17 cellular contexts compared by ENCODE assay signal in genomic region chr10:54368984-54369383, GRCh38.
"Had no signal": no experiment of that assay in that cellular context is flagged by ENCODE, and none has a peak within 500 bp of the region (broad histone marks: within the 10 kb centered on the region; RNA-seq: fewer than 3 reads in every experiment).

No MANE protein-coding gene starts in this region.

- H3K4me1 ChIP-seq: body of pancreas, colonic mucosa, left lung had no signal

- H3K27me3 Mint-ChIP-seq: activated naive CD8-positive, alpha-beta T cell treated with anti-CD3 and anti-CD28 coated beads for 36 hours; naive thymus-derived CD4-positive, alpha-beta T cell; stimulated activated memory B cell treated with anti-CD40 and anti-IgM and Interleukin-4, amounts not matched to agents 10 μg/mL and 1 μg/mL and 100 μg/mL, for 72 hours had no signal

- H3K27ac Mint-ChIP-seq: activated naive CD8-positive, alpha-beta T cell treated with anti-CD3 and anti-CD28 coated beads for 36 hours; activated T-helper 1 cell treated with anti-CD3 and anti-CD28 coated beads, Interleukin-12 subunit alpha, Interleukin-12 subunit beta, Interleukin-2, Interleukin-4 antibody, amounts not matched to agents 30 ng/mL and 10 ng/mL and 1 ng/mL, durations not matched to agents 14 hours and 24 hours and 36 hours; naive thymus-derived CD4-positive, alpha-beta T cell; stimulated activated memory B cell treated with anti-CD40 and anti-IgM and Interleukin-4, amounts not matched to agents 10 μg/mL and 1 μg/mL and 100 μg/mL, for 72 hours had no signal

- DNase-seq: activated CD4-positive, alpha-beta T cell treated with anti-CD3 and anti-CD28 coated beads, Interleukin-2, amount 50 U/mL, for 1 hour; activated CD8-positive, alpha-beta memory T cell treated with anti-CD3 and anti-CD28 coated beads for 24 hours; activated naive CD8-positive, alpha-beta T cell treated with anti-CD3 and anti-CD28 coated beads for 36 hours; amygdala; body of pancreas; central memory CD4-positive, alpha-beta T cell; colonic mucosa; left lung; mammary epithelial cell; mucosa of descending colon; naive thymus-derived CD4-positive, alpha-beta T cell; retina had no signal

- H3K27ac ChIP-seq: body of pancreas, colonic mucosa, left lung, neutrophil had no signal

- H3K27me3 ChIP-seq: body of pancreas, colonic mucosa, left lung, neutrophil had no signal

- H3K4me1 Mint-ChIP-seq: activated naive CD8-positive, alpha-beta T cell treated with anti-CD3 and anti-CD28 coated beads for 36 hours; naive thymus-derived CD4-positive, alpha-beta T cell; stimulated activated memory B cell treated with anti-CD40 and anti-IgM and Interleukin-4, amounts not matched to agents 10 μg/mL and 1 μg/mL and 100 μg/mL, for 72 hours had no signal

- ATAC-seq: activated CD4-positive, CD25-positive, alpha-beta regulatory T cell treated with anti-CD3 and anti-CD28 coated beads, Interleukin-2, amount 50 U/mL, for 24 hours; body of pancreas; esophagus mucosa; left lung; mucosa of descending colon; naive thymus-derived CD4-positive, alpha-beta T cell; stimulated activated memory B cell treated with anti-CD40 and anti-IgM and Interleukin-4, amounts not matched to agents 10 μg/mL and 1 μg/mL and 100 μg/mL, for 72 hours had no signal

- H3K9me3 Mint-ChIP-seq: activated T-helper 1 cell treated with anti-CD3 and anti-CD28 coated beads, Interleukin-12 subunit alpha, Interleukin-12 subunit beta, Interleukin-2, Interleukin-4 antibody, amounts not matched to agents 30 ng/mL and 10 ng/mL and 1 ng/mL, durations not matched to agents 14 hours and 24 hours and 36 hours had no signal

- H3K9me3 ChIP-seq: body of pancreas, colonic mucosa, mucosa of descending colon, neutrophil had no signal

- H3K4me3 Mint-ChIP-seq: activated naive CD8-positive, alpha-beta T cell treated with anti-CD3 and anti-CD28 coated beads for 36 hours; activated T-helper 1 cell treated with anti-CD3 and anti-CD28 coated beads, Interleukin-12 subunit alpha, Interleukin-12 subunit beta, Interleukin-2, Interleukin-4 antibody, amounts not matched to agents 30 ng/mL and 10 ng/mL and 1 ng/mL, durations not matched to agents 14 hours and 24 hours and 36 hours; naive thymus-derived CD4-positive, alpha-beta T cell; stimulated activated memory B cell treated with anti-CD40 and anti-IgM and Interleukin-4, amounts not matched to agents 10 μg/mL and 1 μg/mL and 100 μg/mL, for 72 hours had no signal

- H3K36me3 Mint-ChIP-seq: activated naive CD8-positive, alpha-beta T cell treated with anti-CD3 and anti-CD28 coated beads for 36 hours; naive thymus-derived CD4-positive, alpha-beta T cell; stimulated activated memory B cell treated with anti-CD40 and anti-IgM and Interleukin-4, amounts not matched to agents 10 μg/mL and 1 μg/mL and 100 μg/mL, for 72 hours had no signal
